1 cellular context compared by ENCODE assay signal in the genomic region with DNA sequence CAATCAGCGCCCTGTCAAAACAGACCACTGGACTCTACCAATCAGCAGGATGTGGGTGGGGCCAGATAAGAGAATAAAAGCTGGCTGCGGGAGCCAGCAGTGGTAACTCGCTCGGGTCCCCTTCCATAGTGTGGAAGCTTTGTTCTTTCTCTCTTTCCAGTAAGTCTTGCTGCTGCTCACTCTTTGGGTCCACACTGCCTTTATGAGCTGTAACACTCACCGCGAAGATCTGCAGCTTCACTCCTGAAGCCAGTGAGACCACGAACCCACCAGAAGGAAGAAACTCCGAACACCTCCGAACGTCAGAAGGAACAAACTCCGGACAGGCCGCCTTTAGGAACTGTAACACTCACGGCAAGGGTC.
TF ChIP-seq lines count a peak whose summit lies in the region.

No MANE protein-coding gene starts in this region.

TF ChIP-seq in HepG2, 621 proteins besides CTCF, POLR2A, EP300 and RAD21:
- TF ChIP-seq NFYC (CRISPR knock-in tag; IDR thresholded peaks at IDR 0.05) (peak; percentile 19; the same call in 1 of the 2 replicates), NFYB (CRISPR knock-in tag; IDR thresholded peaks at IDR 0.05) (peak; percentile 38; the same call in 1 of the 2 replicates)
